8 cellular contexts compared by ENCODE assay signal in the genomic region with DNA sequence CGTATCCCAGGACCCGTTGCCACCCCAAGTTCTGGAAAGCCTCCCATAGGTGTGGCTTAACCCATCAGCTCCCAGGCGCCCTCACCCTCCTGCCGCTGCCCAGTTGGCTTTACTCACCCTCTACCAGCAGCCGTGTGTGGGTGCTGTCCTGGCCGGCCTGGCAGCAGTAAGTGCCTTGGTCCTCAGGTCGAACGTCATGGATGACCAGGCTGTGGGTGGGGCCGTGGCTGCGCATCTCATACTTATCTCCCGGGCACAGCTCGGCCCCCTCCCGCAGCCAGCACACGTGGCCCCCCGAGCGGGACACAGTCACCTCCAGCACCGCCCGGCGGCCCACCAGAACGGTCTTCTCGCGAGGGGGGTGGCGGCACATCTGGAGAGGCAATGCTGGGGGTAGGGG. TPM values are rescaled to one million over a fixed set of nuclear protein-coding genes. Genes with fewer than 3 reads are reported as not detected.
A peak's percentile ranks its signal among the peaks of the same experiment; 100 is the strongest.
DNase-seq lines count a peak whose midpoint lies in the region; ATAC-seq, FAIRE-seq and TF ChIP-seq lines count a peak whose summit lies in the region.

No MANE protein-coding gene starts in this region.

- H3K9me3 ChIP-seq in HAP-1 (no peaks in the 10 kb centered on the region), astrocyte (ENCODE audit: insufficient read depth, low read depth, low read length) (no peaks in the 10 kb centered on the region), keratinocyte (ENCODE audit: control insufficient read depth, low read depth, low read length) (no peaks in the 10 kb centered on the region)

- H3K4me2 ChIP-seq in astrocyte (ENCODE audit: low read length) (peak overlapping the region; percentile 97), keratinocyte (ENCODE audit: control insufficient read depth, extremely low read depth, insufficient read depth, low read depth, low read length) (peak overlapping the region; percentile 91)

- ATAC-seq in HG03159 (IDR thresholded peaks at IDR 0.05; ENCODE audit: unreplicated experiment) (no peak), GM19467 (IDR thresholded peaks at IDR 0.05; ENCODE audit: unreplicated experiment) (no peak)

- H3K27ac ChIP-seq in 22Rv1 (peak overlapping the region; percentile 62), astrocyte (ENCODE audit: low read depth, low read length) (no peak overlapping the region), keratinocyte (ENCODE audit: control insufficient read depth, insufficient read depth, low read length) (no peak overlapping the region)

- H4K20me1 ChIP-seq in astrocyte (ENCODE audit: insufficient read depth, low read length) (peaks cover 5% of the 10 kb centered on the region), keratinocyte (ENCODE audit: control insufficient read depth, extremely low read depth, insufficient read depth, low read length) (no peaks in the 10 kb centered on the region)

- H3K9me1 ChIP-seq in keratinocyte (ENCODE audit: control insufficient read depth, extremely low read depth, insufficient read depth, low read length): no peaks in the 10 kb centered on the region

- FAIRE-seq in astrocyte (lab: Jason Lieb, UNC) (no peak), keratinocyte (lab: Jason Lieb, UNC) (no peak), GM12892 (lab: Jason Lieb, UNC) (no peak)

- peaks cover 20% of the 10 kb centered on the region for H3K27me3 Mint-ChIP-seq in astrocyte (ENCODE audit: low read depth, unreplicated experiment)

- H3K4me3 ChIP-seq in HAP-1 (peak overlapping the region; percentile 67), astrocyte (ENCODE audit: insufficient read depth, low read depth, low read length) (peak overlapping the region; percentile 62), keratinocyte (ENCODE audit: control insufficient read depth in 2 of 3, extremely low read depth in 1 of 3, insufficient read depth in 2 of 3, low read depth in 1 of 3, low read length in 3 of 3) (peak overlapping the region in 1 of 3 experiments; percentile 62)

- H3K36me3 ChIP-seq in HAP-1 (replicated peaks): no peaks in the 10 kb centered on the region
- no peaks in the 10 kb centered on the region for H3K36me3 ChIP-seq in astrocyte (ENCODE audit: insufficient read depth, low read length)
- H3K36me3 ChIP-seq in keratinocyte (ENCODE audit: control insufficient read depth in 2 of 2, extremely low read depth in 1 of 2, insufficient read depth in 2 of 2, low read length in 2 of 2): no peaks in the 10 kb centered on the region

- peaks cover 1% of the 10 kb centered on the region for H3K4me1 Mint-ChIP-seq in astrocyte (ENCODE audit: low read depth, unreplicated experiment)

- H3K9me3 Mint-ChIP-seq in astrocyte (ENCODE audit: unreplicated experiment): no peaks in the 10 kb centered on the region

- H3K79me2 ChIP-seq in astrocyte (ENCODE audit: insufficient read depth, low read length) (no peaks in the 10 kb centered on the region), keratinocyte (ENCODE audit: control insufficient read depth, insufficient read depth, low read length) (no peaks in the 10 kb centered on the region)

- DNase-seq in HAP-1 (ENCODE audit: low spot score in 2 of 2): no peak
- DNase-seq in astrocyte (ENCODE audit: low read depth): peak; percentile 42
- no peak for DNase-seq in keratinocyte (ENCODE audit: low read depth, low spot score)
- DNase-seq in GM12892 (ENCODE audit: insufficient read length): no peak
- DNase-seq in GDM1 (lab: John Stamatoyannopoulos, UW): no peak

- no peak for TF ChIP-seq CTCF in 22Rv1 (IDR thresholded peaks at IDR 0.05)
- no peak for TF ChIP-seq CTCF in astrocyte (IDR thresholded peaks at IDR 0.05; ENCODE audit: insufficient read depth, low read depth, low read length)
- TF ChIP-seq CTCF in keratinocyte (optimal IDR thresholded peaks at IDR 0.05 in 1 of 3, IDR thresholded peaks at IDR 0.05 in 1 of 3, conservative IDR thresholded peaks at IDR 0.05 in 1 of 3; ENCODE audit: extremely low read depth in 1 of 3, insufficient read depth in 2 of 3, low read length in 3 of 3): no peak

- H3K27ac Mint-ChIP-seq in astrocyte (ENCODE audit: unreplicated experiment): no peak overlapping the region

- H3K27me3 ChIP-seq in HAP-1 (ENCODE audit: low read depth) (no peaks in the 10 kb centered on the region), astrocyte (ENCODE audit: insufficient read depth, low read length) (no peaks in the 10 kb centered on the region), keratinocyte (ENCODE audit: control insufficient read depth, extremely low read depth, insufficient read depth, low read length) (peaks cover 9% of the 10 kb centered on the region)

- dilution Hi-C loops in keratinocyte (cut with MboI; ENCODE audit: extremely low pct_ligation_motif_present, low sequenced_read_pairs): no loop called here

- in situ Hi-C loops in HAP-1 (cut with MboI; ENCODE audit: low sequenced_read_pairs): no loop called here

- H3K4me1 ChIP-seq in HAP-1 (peaks cover 8% of the 10 kb centered on the region), astrocyte (ENCODE audit: insufficient read depth, low read length) (peaks cover 14% of the 10 kb centered on the region), keratinocyte (ENCODE audit: control insufficient read depth, extremely low read depth, insufficient read depth, low read length) (no peaks in the 10 kb centered on the region)

- peak overlapping the region; percentile 81 for H3K4me3 Mint-ChIP-seq in astrocyte (ENCODE audit: unreplicated experiment)

- H2AFZ ChIP-seq in astrocyte (ENCODE audit: low read depth, low read length) (peak overlapping the region; percentile 52), keratinocyte (ENCODE audit: control insufficient read depth, low read length) (no peak overlapping the region)

- H3K9ac ChIP-seq in astrocyte (ENCODE audit: low read length) (peak overlapping the region; percentile 72), keratinocyte (ENCODE audit: control insufficient read depth, extremely low read depth, insufficient read depth, low read length) (no peak overlapping the region)

- peaks cover 10% of the 10 kb centered on the region for H3K36me3 Mint-ChIP-seq in astrocyte (ENCODE audit: low read depth, unreplicated experiment)

- TF ChIP-seq POLR2A in GM12892 (IDR thresholded peaks at IDR 0.05; ENCODE audit: low read depth, low read length): no peak

RNA-seq across cellular contexts. Expression of gene TMEM198, which starts 7.6 kb away (rescaled TPM):
- 3.8 TPM in 2 replicates for total RNA-seq in astrocyte
- polyA plus RNA-seq in keratinocyte: 0.81 to 1.5 TPM (median 0.82 TPM) in 3 replicates
- not detected for polyA plus RNA-seq in keratinocyte (2011; ENCODE audit: low read depth)
- 0.32 and 0.44 TPM in 2 replicates for polyA plus RNA-seq in keratinocyte (2011; cell fraction: cytosol; rRNA removed)
- polyA plus RNA-seq in keratinocyte (2011; cell fraction: nucleus; rRNA removed): 10.9 and 11.5 TPM in 2 replicates
- polyA plus RNA-seq in keratinocyte (2012; ENCODE audit: low replicate concordance): 0.61 and 0.83 TPM in 2 replicates
- polyA minus RNA-seq in keratinocyte: 0.13 to 1.1 TPM (median 0.26 TPM) in 3 replicates
- not detected for polyA minus RNA-seq in keratinocyte (2011; cell fraction: cytosol; rRNA and poly(A)+ RNA removed)
- polyA minus RNA-seq in keratinocyte (2011; cell fraction: nucleus; rRNA and poly(A)+ RNA removed): 0.42 and 0.70 TPM in 2 replicates
- polyA plus RNA-seq in GM12892 (2012; ENCODE audit: missing spikeins): 0.19 TPM

RNA-seq across cellular contexts. Expression of gene CHPF, which starts 7.8 kb away (rescaled TPM):
- total RNA-seq in astrocyte: 151 and 163 TPM in 2 replicates
- 24.4 to 63.7 TPM (median 50.9 TPM) in 3 replicates for polyA plus RNA-seq in keratinocyte
- polyA plus RNA-seq in keratinocyte (2011; ENCODE audit: low read depth): 12.2 TPM
- 23.4 and 59.7 TPM in 2 replicates for polyA plus RNA-seq in keratinocyte (2011; cell fraction: cytosol; rRNA removed)
- polyA plus RNA-seq in keratinocyte (2011; cell fraction: nucleus; rRNA removed): 82.1 and 134 TPM in 2 replicates
- 67.0 and 81.8 TPM in 2 replicates for polyA plus RNA-seq in keratinocyte (2012; ENCODE audit: low replicate concordance)
- polyA minus RNA-seq in keratinocyte: 24.4 to 61.4 TPM (median 36.5 TPM) in 3 replicates
- 159 TPM for polyA minus RNA-seq in keratinocyte (2011; cell fraction: cytosol; rRNA and poly(A)+ RNA removed)
- polyA minus RNA-seq in keratinocyte (2011; cell fraction: nucleus; rRNA and poly(A)+ RNA removed): 132 and 181 TPM in 2 replicates
- polyA plus RNA-seq in GM12892 (2012; ENCODE audit: missing spikeins): 0.61 TPM

RNA-seq across cellular contexts. Expression of gene OBSL1, which starts 19.9 kb away (rescaled TPM):
- 77.5 and 88.1 TPM in 2 replicates for total RNA-seq in astrocyte
- 9.3 to 14.8 TPM (median 12.7 TPM) in 3 replicates for polyA plus RNA-seq in keratinocyte
- polyA plus RNA-seq in keratinocyte (2011; ENCODE audit: low read depth): 7.9 TPM
- polyA plus RNA-seq in keratinocyte (2011; cell fraction: cytosol; rRNA removed): 4.5 and 12.2 TPM in 2 replicates
- polyA plus RNA-seq in keratinocyte (2011; cell fraction: nucleus; rRNA removed): 27.9 and 36.9 TPM in 2 replicates
- 16.9 and 17.4 TPM in 2 replicates for polyA plus RNA-seq in keratinocyte (2012; ENCODE audit: low replicate concordance)
- 12.6 to 22.9 TPM (median 21.8 TPM) in 3 replicates for polyA minus RNA-seq in keratinocyte
- 18.0 TPM for polyA minus RNA-seq in keratinocyte (2011; cell fraction: cytosol; rRNA and poly(A)+ RNA removed)
- 15.8 and 18.6 TPM in 2 replicates for polyA minus RNA-seq in keratinocyte (2011; cell fraction: nucleus; rRNA and poly(A)+ RNA removed)
- polyA plus RNA-seq in GM12892 (2012; ENCODE audit: missing spikeins): not detected

RNA-seq across cellular contexts. Expression of gene INHA, which starts 20.7 kb away (rescaled TPM):
- total RNA-seq in astrocyte: 0.52 and 0.99 TPM in 2 replicates
- 0.18 to 0.79 TPM (median 0.20 TPM) in 3 replicates for polyA plus RNA-seq in keratinocyte
- not detected for polyA plus RNA-seq in keratinocyte (2011; ENCODE audit: low read depth)
- 0.05 TPM in 1 of 2 replicates, not detected in the other for polyA plus RNA-seq in keratinocyte (2011; cell fraction: cytosol; rRNA removed)
- polyA plus RNA-seq in keratinocyte (2011; cell fraction: nucleus; rRNA removed): 2.4 and 3.1 TPM in 2 replicates
- polyA plus RNA-seq in keratinocyte (2012; ENCODE audit: low replicate concordance): 0.07 and 0.97 TPM in 2 replicates
- 0.33 to 0.38 TPM in 2 of 3 replicates, not detected in the other for polyA minus RNA-seq in keratinocyte
- not detected for polyA minus RNA-seq in keratinocyte (2011; cell fraction: cytosol; rRNA and poly(A)+ RNA removed)
- polyA minus RNA-seq in keratinocyte (2011; cell fraction: nucleus; rRNA and poly(A)+ RNA removed): 0.39 TPM in 1 of 2 replicates, not detected in the other
- polyA plus RNA-seq in GM12892 (2012; ENCODE audit: missing spikeins): not detected

RNA-seq across cellular contexts. Expression of gene ASIC4, which starts 37.1 kb away (rescaled TPM):
- 0.39 and 0.70 TPM in 2 replicates for total RNA-seq in astrocyte
- polyA plus RNA-seq in keratinocyte: not detected in 3 replicates
- not detected for polyA plus RNA-seq in keratinocyte (2011; ENCODE audit: low read depth)
- polyA plus RNA-seq in keratinocyte (2011; cell fraction: cytosol; rRNA removed): not detected in 2 replicates
- 0.05 TPM in 1 of 2 replicates, not detected in the other for polyA plus RNA-seq in keratinocyte (2011; cell fraction: nucleus; rRNA removed)
- polyA plus RNA-seq in keratinocyte (2012; ENCODE audit: low replicate concordance): 0.11 TPM in 1 of 2 replicates, not detected in the other
- polyA minus RNA-seq in keratinocyte: not detected in 3 replicates
- not detected for polyA minus RNA-seq in keratinocyte (2011; cell fraction: cytosol; rRNA and poly(A)+ RNA removed)
- not detected in 2 replicates for polyA minus RNA-seq in keratinocyte (2011; cell fraction: nucleus; rRNA and poly(A)+ RNA removed)
- polyA plus RNA-seq in GM12892 (2012; ENCODE audit: missing spikeins): not detected
